In genomic region chr16:66976746-66977145, GRCh38 we compare ENCODE assay signal across 19 cellular contexts. TPM values are rescaled to one million over a fixed set of nuclear protein-coding genes. Genes with fewer than 3 reads are reported as not detected.
DNase-seq lines count a peak whose midpoint lies in the region; ATAC-seq and TF ChIP-seq lines count a peak whose summit lies in the region.
"Had no signal": no experiment of that assay in that cellular context is flagged by ENCODE, and none has a peak within 500 bp of the region (broad histone marks: within the 10 kb centered on the region; RNA-seq: fewer than 3 reads in every experiment).

No MANE protein-coding gene starts in this region.

- no peaks in the 10 kb centered on the region for H3K27me3 ChIP-seq in ovary
- H3K27me3 ChIP-seq: body of pancreas had no signal

- H3K36me3 ChIP-seq in ovary: no peaks in the 10 kb centered on the region
- H3K36me3 ChIP-seq: prostate gland, WERI-Rb-1 had no signal

- no peaks in the 10 kb centered on the region for H3K9me3 ChIP-seq in ovary
- H3K9me3 ChIP-seq: body of pancreas, prostate gland had no signal

- DNase-seq in NCI-H526 treated with DMSO at 0.1 percent for 48 hours (lab: John Stamatoyannopoulos, UW) (peak; percentile 38), amniotic epithelial cell (ENCODE audit: low read depth) (peak; percentile 69), renal cortical epithelial cell (ENCODE audit: low read depth) (peak; percentile 40), ovary (no peak)
- DNase-seq: activated naive CD4-positive, alpha-beta T cell; body of pancreas; DMS79; naive thymus-derived CD8-positive, alpha-beta T cell; NCI-H1105 treated with DMSO at 0.1 percent for 48 hours; NCI-H2171 treated with DMSO at 0.1 percent for 48 hours; stimulated activated CD4-positive, alpha-beta T cell treated with anti-CD3 and anti-CD28 coated beads, Interleukin-12 subunit alpha, Interleukin-12 subunit beta, amount 100 ng/mL, for 4 hours; stimulated activated naive CD4-positive, alpha-beta T cell; trophoblast cell; WERI-Rb-1 had no signal

- H3K4me3 ChIP-seq in ovary: no peak overlapping the region
- H3K4me3 ChIP-seq: body of pancreas, prostate gland had no signal

- intact Hi-C loops in ovary (cut with DNase I): loop anchor here (2.0 to 10.0 kb wide), 2 partner anchors 178 to 208 kb away; partner anchors contain the start of gene MATCAP1 (in 1 of the 4)

- H3K4me1 ChIP-seq in ovary (ENCODE audit: insufficient read depth): no peaks in the 10 kb centered on the region
- H3K4me1 ChIP-seq: body of pancreas, prostate gland had no signal

- TF ChIP-seq EP300 in ovary (IDR thresholded peaks at IDR 0.05): no peak

- ATAC-seq in HG03045 (IDR thresholded peaks at IDR 0.05; ENCODE audit: unreplicated experiment): no peak

- H3K27ac ChIP-seq in ovary: no peak overlapping the region
- H3K27ac ChIP-seq: body of pancreas, epithelial cell of prostate, prostate gland, WERI-Rb-1 had no signal

- no peak for TF ChIP-seq POLR2A in ovary (IDR thresholded peaks at IDR 0.05)

- WGBS in ovary, 3 donors: 58 to 61% (median 60%) methylated on average over 13 of the region's 13 CpGs

- TF ChIP-seq CTCF in ovary (IDR thresholded peaks at IDR 0.05): no peak

RNA-seq across cellular contexts. Expression of gene CES4A, which starts 11.6 kb away (rescaled TPM):
- total RNA-seq in renal cortical epithelial cell (2.1 and 13.6 TPM in 2 replicates), ovary (10 to 100 TPM in 5 of 7 donors, 1 to 10 TPM in 2; 6.7 to 67.1 (median 15.5) TPM)
- polyA plus RNA-seq in ovary: 1 to 10 TPM; 6.0 to 9.7 TPM

RNA-seq across cellular contexts. Expression of gene CES3, which starts 15.7 kb away (rescaled TPM):
- total RNA-seq in renal cortical epithelial cell (0.69 and 1.3 TPM in 2 replicates), ovary (1 to 10 TPM in 5 of 7 donors, under 1 TPM in 2; 0.45 to 2.3 (median 1.4) TPM)
- under 1 TPM; 0.73 to 0.91 TPM for polyA plus RNA-seq in ovary
- total RNA-seq: lung microvascular endothelial cell had no signal
- polyA plus RNA-seq: CD14-positive monocyte; naive thymus-derived CD8-positive, alpha-beta T cell had no signal

RNA-seq across cellular contexts. Expression of gene CES2, which starts 41.4 kb away (rescaled TPM):
- total RNA-seq in renal cortical epithelial cell (34.7 and 53.9 TPM in 2 replicates), ovary (10 to 100 TPM; 25.5 to 51.9 (median 42.2) TPM)
- polyA plus RNA-seq in ovary: 10 to 100 TPM; 29.4 to 38.9 TPM

RNA-seq across cellular contexts. Expression of gene CIAO2B, which starts 42.5 kb away (rescaled TPM):
- total RNA-seq in renal cortical epithelial cell (129 and 264 TPM in 2 replicates), ovary (10 to 100 TPM; 57.7 to 77.8 (median 66.7) TPM)
- 100 to 1,000 TPM in 1 of 2 donors, 10 to 100 TPM in 1; 40.1 to 150 TPM for polyA plus RNA-seq in ovary

RNA-seq across cellular contexts. Expression of gene RRAD, which starts 51.4 kb away (rescaled TPM):
- total RNA-seq in renal cortical epithelial cell (177 and 379 TPM in 2 replicates), ovary (10 to 100 TPM in 5 of 7 donors, 1 to 10 TPM in 2; 5.6 to 43.1 (median 12.1) TPM)
- 10 to 100 TPM in 1 of 2 donors, 1 to 10 TPM in 1; 2.3 to 22.3 TPM for polyA plus RNA-seq in ovary
- polyA plus RNA-seq: naive thymus-derived CD8-positive, alpha-beta T cell had no signal

Comparison
In these comparisons a context has a peak if more than half of its experiments do, and no peak if none do; other contexts are left out.
1. DNase-seq: peak in NCI-H526 treated with DMSO at 0.1 percent for 48 hours (single experiment), amniotic epithelial cell (single experiment) and renal cortical epithelial cell (single experiment); none in ovary (0 of 5).